33 cellular contexts compared by ENCODE assay signal in the genomic region with DNA sequence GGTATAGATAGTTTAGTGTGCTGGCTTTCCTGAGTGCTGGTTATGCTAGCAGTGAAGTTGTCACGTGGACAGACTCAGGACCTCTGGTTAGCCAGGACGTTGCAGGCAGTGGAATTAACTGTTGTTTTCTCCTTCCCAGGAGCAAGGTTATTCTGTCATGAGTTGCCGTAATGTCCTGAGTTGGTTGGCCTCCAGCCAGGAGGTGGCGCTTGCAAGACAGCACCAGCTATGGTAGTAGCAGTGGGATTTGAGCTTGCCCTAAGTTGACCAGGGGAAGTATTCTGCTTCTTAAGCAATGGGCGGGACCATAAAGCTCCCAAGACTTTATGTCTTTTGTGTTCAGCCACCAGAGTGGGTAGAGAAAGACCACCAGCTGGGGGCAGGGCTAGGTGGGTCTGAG.
DNase-seq lines count a peak whose midpoint lies in the region; ATAC-seq and TF ChIP-seq lines count a peak whose summit lies in the region.
"Had no signal": no experiment of that assay in that cellular context is flagged by ENCODE, and none has a peak within 500 bp of the region (broad histone marks: within the 10 kb centered on the region; RNA-seq: fewer than 3 reads in every experiment).

No MANE protein-coding gene starts in this region.

- no peaks in the 10 kb centered on the region for H4K20me1 ChIP-seq in OCI-LY1 (ENCODE audit: insufficient read depth, low read length)
- H4K20me1 ChIP-seq in hepatocyte (ENCODE audit: insufficient read depth, poor library complexity, severe bottlenecking) = no peaks in the 10 kb centered on the region

- 92 to 100% methylated on average over 2 to 5 of the region's 5 CpGs for WGBS in endodermal cell (ENCODE audit: insufficient coverage in 1 of 2, insufficient read length in 1 of 2), 2 experiments
- 88% methylated on average over 5 of the region's 5 CpGs for WGBS in hepatocyte (ENCODE audit: low lambda C conversion rate, missing lambda C conversion rate)

- no peak for ATAC-seq in HG02852 (IDR thresholded peaks at IDR 0.05; ENCODE audit: unreplicated experiment)

- DNase-seq in BE2C (peak; percentile 49), endodermal cell (peak; percentile 79), hepatocyte (ENCODE audit: low spot score) (no peak), MV-4-11 (lab: John Stamatoyannopoulos, UW) (no peak), NOMO-1 (lab: John Stamatoyannopoulos, UW; ENCODE audit: unreplicated experiment in 2 of 2) (no peak)
- DNase-seq: ACHN; activated CD4-positive, alpha-beta T cell treated with anti-CD3 and anti-CD28 coated beads, Interleukin-2, amount 50 U/mL, for 4 hours; activated CD4-positive, CD25-positive, alpha-beta regulatory T cell; activated gamma-delta T cell treated with Interleukin-2 at 50 U/mL for 16 hours; activated naive CD8-positive, alpha-beta T cell treated with anti-CD3 and anti-CD28 coated beads, Interleukin-2, amount 10 ng/mL, durations not matched to agents 7 days and 5 days; activated T-cell treated with anti-CD3 and anti-CD28 coated beads, Interleukin-2, amount 50 U/mL, for 48 hours; CD8-positive, alpha-beta memory T cell; effector CD4-positive, alpha-beta T cell; GM23248; HFFc6; kidney; midbrain; naive B cell; NCI-H1105; NCI-H187 treated with DMSO at 0.1 percent for 48 hours; NCI-H524 treated with DMSO at 0.1 percent for 48 hours; stimulated activated CD4-positive, alpha-beta T cell treated with anti-CD3 and anti-CD28 coated beads, Interleukin-4, amount 100 ng/mL, for 24 hours; tibial artery had no signal

- H3K9me3 ChIP-seq in BE2C (no peaks in the 10 kb centered on the region), OCI-LY1 (ENCODE audit: low read length) (no peaks in the 10 kb centered on the region), endodermal cell (ENCODE audit: control insufficient read depth, low read length) (no peaks in the 10 kb centered on the region), hepatocyte (ENCODE audit: low read depth) (no peaks in the 10 kb centered on the region)
- H3K9me3 ChIP-seq: ascending aorta, prostate gland, tibial artery, vagina had no signal

- H2AFZ ChIP-seq in OCI-LY1 (ENCODE audit: low read length) (no peak overlapping the region), hepatocyte (no peak overlapping the region)
- H2AFZ ChIP-seq: GM23248 had no signal

- H3F3A ChIP-seq in OCI-LY1 (ENCODE audit: insufficient read depth, low read length) = no peaks in the 10 kb centered on the region

- H3K4me1 ChIP-seq in BE2C (no peaks in the 10 kb centered on the region), OCI-LY1 (ENCODE audit: insufficient read depth, low read length, severe bottlenecking) (peaks cover 5% of the 10 kb centered on the region), endodermal cell (ENCODE audit: control insufficient read depth, insufficient read depth, low read length) (no peaks in the 10 kb centered on the region), hepatocyte (ENCODE audit: insufficient read depth) (no peaks in the 10 kb centered on the region)
- H3K4me1 ChIP-seq: ascending aorta, prostate gland, tibial artery, vagina had no signal

- peaks cover 13% of the 10 kb centered on the region for H3K4me1 Mint-ChIP-seq in endodermal cell
- H3K4me1 Mint-ChIP-seq: activated naive CD8-positive, alpha-beta T cell treated with anti-CD3 and anti-CD28 coated beads, Interleukin-2, amount 10 ng/mL, durations not matched to agents 7 days and 5 days; B cell; CD8-positive, alpha-beta memory T cell; IgD-negative memory B cell; naive B cell had no signal

- no peak overlapping the region for H3K4me3 Mint-ChIP-seq in endodermal cell
- H3K4me3 Mint-ChIP-seq: activated naive CD8-positive, alpha-beta T cell treated with anti-CD3 and anti-CD28 coated beads, Interleukin-2, amount 10 ng/mL, durations not matched to agents 7 days and 5 days; B cell; CD8-positive, alpha-beta memory T cell; HFFc6; IgD-negative memory B cell; naive B cell had no signal

- H3K27ac Mint-ChIP-seq in endodermal cell = no peak overlapping the region
- H3K27ac Mint-ChIP-seq: activated naive CD8-positive, alpha-beta T cell treated with anti-CD3 and anti-CD28 coated beads, Interleukin-2, amount 10 ng/mL, durations not matched to agents 7 days and 5 days; B cell; CD8-positive, alpha-beta memory T cell; HFFc6; IgD-negative memory B cell; naive B cell had no signal

- peaks cover 9% of the 10 kb centered on the region for H3K27me3 Mint-ChIP-seq in endodermal cell (ENCODE audit: insufficient read depth)

- H3K4me3 ChIP-seq in BE2C (ENCODE audit: low read depth, low read length) (no peak overlapping the region), GM12875 (ENCODE audit: low read depth, low read length) (no peak overlapping the region), OCI-LY1 (ENCODE audit: low read depth, low read length, poor library complexity, severe bottlenecking) (no peak overlapping the region), endodermal cell (ENCODE audit: low read length) (no peak overlapping the region), hepatocyte (no peak overlapping the region)
- H3K4me3 ChIP-seq: ascending aorta, cardiac muscle cell, GM23248, prostate gland, tibial artery, vagina had no signal

- no peaks in the 10 kb centered on the region for H3K79me2 ChIP-seq in OCI-LY1 (ENCODE audit: insufficient read depth, low read length)
- no peaks in the 10 kb centered on the region for H3K79me2 ChIP-seq in hepatocyte

- H3K9me2 ChIP-seq in OCI-LY1 (ENCODE audit: low read depth, low read length) (no peaks in the 10 kb centered on the region), hepatocyte (replicated peaks; ENCODE audit: insufficient read depth) (no peaks in the 10 kb centered on the region)

- H3K27ac ChIP-seq in OCI-LY1 (ENCODE audit: low read depth, low read length, poor library complexity, severe bottlenecking) = no peak overlapping the region
- no peak overlapping the region for H3K27ac ChIP-seq in endodermal cell (ENCODE audit: low read depth, low read length)
- H3K27ac ChIP-seq in hepatocyte = no peak overlapping the region
- H3K27ac ChIP-seq: ascending aorta, cardiac muscle cell, epithelial cell of prostate, GM23248, prostate gland, tibial artery, vagina had no signal

- H3K9ac ChIP-seq in OCI-LY1 (ENCODE audit: low read length) = no peak overlapping the region
- H3K9ac ChIP-seq in endodermal cell (ENCODE audit: extremely low read depth, low read length, poor library complexity, severe bottlenecking) = no peak overlapping the region
- H3K9ac ChIP-seq: GM23248 had no signal

- H3K4me2 ChIP-seq in OCI-LY1 (ENCODE audit: low read length) = no peak overlapping the region
- no peak overlapping the region for H3K4me2 ChIP-seq in hepatocyte

- TF ChIP-seq CTCF in BE2C (IDR thresholded peaks at IDR 0.05; ENCODE audit: low read depth, low read length) (peak; percentile 14; the same call in 1 of the 2 replicates), GM12875 (IDR thresholded peaks at IDR 0.05; ENCODE audit: borderline replicate concordance, insufficient read depth, low read depth, low read length) (0 out of 2 replicates have a peak, but pooled peaks have one; percentile 4), OCI-LY1 (IDR thresholded peaks at IDR 0.05; ENCODE audit: low read length) (peak; percentile 43; the same call in 1 of the 2 replicates), endodermal cell (conservative IDR thresholded peaks at IDR 0.05) (peak; percentile 53), hepatocyte (IDR thresholded peaks at IDR 0.05; ENCODE audit: poor library complexity) (no peak)

- H3K36me3 Mint-ChIP-seq in endodermal cell (ENCODE audit: low read depth) = no peaks in the 10 kb centered on the region
- H3K36me3 Mint-ChIP-seq: activated naive CD8-positive, alpha-beta T cell treated with anti-CD3 and anti-CD28 coated beads, Interleukin-2, amount 10 ng/mL, durations not matched to agents 7 days and 5 days; CD8-positive, alpha-beta memory T cell; naive B cell had no signal

- H3K27me3 ChIP-seq in BE2C (no peaks in the 10 kb centered on the region), OCI-LY1 (ENCODE audit: insufficient read depth, low read length) (no peaks in the 10 kb centered on the region), endodermal cell (ENCODE audit: control insufficient read depth, insufficient read depth, low read length, poor library complexity, severe bottlenecking) (no peaks in the 10 kb centered on the region), hepatocyte (no peaks in the 10 kb centered on the region)
- H3K27me3 ChIP-seq: ascending aorta, cardiac muscle cell, tibial artery, vagina had no signal

- H3K36me3 ChIP-seq in BE2C (no peaks in the 10 kb centered on the region), OCI-LY1 (ENCODE audit: insufficient read depth, low read length) (no peaks in the 10 kb centered on the region), endodermal cell (ENCODE audit: control insufficient read depth, insufficient read depth, low read length) (no peaks in the 10 kb centered on the region), hepatocyte (replicated peaks; ENCODE audit: insufficient read depth, low read depth) (no peaks in the 10 kb centered on the region)
- H3K36me3 ChIP-seq: ascending aorta, cardiac muscle cell, prostate gland, tibial artery, vagina had no signal

- no peaks in the 10 kb centered on the region for H3K9me3 Mint-ChIP-seq in endodermal cell
- H3K9me3 Mint-ChIP-seq: activated naive CD8-positive, alpha-beta T cell treated with anti-CD3 and anti-CD28 coated beads, Interleukin-2, amount 10 ng/mL, durations not matched to agents 7 days and 5 days had no signal

Comparison
In these comparisons a context has a peak if more than half of its experiments do, and no peak if none do; other contexts are left out.
1. DNase-seq: peak in BE2C (single experiment) and endodermal cell (single experiment); none in hepatocyte (single experiment), MV-4-11 (single experiment) and NOMO-1 (0 of 2).